5 cellular contexts compared by ENCODE assay signal in the genomic region with DNA sequence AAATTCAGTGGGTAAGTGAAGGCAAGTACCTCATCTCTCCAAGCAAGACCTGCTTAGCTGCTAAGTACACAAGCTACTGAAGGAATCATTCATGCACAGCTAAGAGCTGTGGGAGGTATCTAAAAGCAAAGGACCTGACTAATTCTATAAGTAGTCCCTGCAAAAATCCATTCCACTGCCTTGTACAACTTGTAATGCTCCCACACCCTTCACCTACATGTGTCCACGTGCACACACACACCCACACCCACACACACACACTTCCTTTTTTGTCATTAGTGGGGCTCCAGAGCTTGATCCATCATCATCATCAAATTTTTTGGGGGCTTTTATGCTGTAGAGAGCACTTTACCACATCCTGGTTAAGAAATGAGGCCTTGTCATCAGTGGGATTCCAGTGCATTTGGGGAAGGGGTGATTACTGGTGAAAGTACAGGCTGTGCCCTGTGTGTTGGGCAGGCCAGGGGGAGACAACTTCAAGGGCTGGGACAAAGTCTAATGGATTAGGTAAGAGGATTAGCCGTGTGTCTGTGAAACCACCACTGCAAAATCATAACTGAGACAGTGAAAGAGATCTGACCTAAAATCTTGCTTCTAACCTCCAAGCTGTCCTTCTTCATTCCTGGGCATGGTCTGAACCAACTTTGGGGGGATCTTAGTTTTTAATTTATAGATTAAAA. TPM values are rescaled to one million over a fixed set of nuclear protein-coding genes. Genes with fewer than 3 reads are reported as not detected.
"Had no signal": no experiment of that assay in that cellular context is flagged by ENCODE, and none has a peak within 500 bp of the region (broad histone marks: within the 10 kb centered on the region; RNA-seq: fewer than 3 reads in every experiment).

No MANE protein-coding gene starts in this region.

RNA-seq across cellular contexts. Expression of a gene that starts 47.4 kb away (rescaled TPM):
- polyA plus RNA-seq: adrenal gland, cardiac muscle cell, lung, neural cell, smooth muscle cell had no signal
